In the genomic region with DNA sequence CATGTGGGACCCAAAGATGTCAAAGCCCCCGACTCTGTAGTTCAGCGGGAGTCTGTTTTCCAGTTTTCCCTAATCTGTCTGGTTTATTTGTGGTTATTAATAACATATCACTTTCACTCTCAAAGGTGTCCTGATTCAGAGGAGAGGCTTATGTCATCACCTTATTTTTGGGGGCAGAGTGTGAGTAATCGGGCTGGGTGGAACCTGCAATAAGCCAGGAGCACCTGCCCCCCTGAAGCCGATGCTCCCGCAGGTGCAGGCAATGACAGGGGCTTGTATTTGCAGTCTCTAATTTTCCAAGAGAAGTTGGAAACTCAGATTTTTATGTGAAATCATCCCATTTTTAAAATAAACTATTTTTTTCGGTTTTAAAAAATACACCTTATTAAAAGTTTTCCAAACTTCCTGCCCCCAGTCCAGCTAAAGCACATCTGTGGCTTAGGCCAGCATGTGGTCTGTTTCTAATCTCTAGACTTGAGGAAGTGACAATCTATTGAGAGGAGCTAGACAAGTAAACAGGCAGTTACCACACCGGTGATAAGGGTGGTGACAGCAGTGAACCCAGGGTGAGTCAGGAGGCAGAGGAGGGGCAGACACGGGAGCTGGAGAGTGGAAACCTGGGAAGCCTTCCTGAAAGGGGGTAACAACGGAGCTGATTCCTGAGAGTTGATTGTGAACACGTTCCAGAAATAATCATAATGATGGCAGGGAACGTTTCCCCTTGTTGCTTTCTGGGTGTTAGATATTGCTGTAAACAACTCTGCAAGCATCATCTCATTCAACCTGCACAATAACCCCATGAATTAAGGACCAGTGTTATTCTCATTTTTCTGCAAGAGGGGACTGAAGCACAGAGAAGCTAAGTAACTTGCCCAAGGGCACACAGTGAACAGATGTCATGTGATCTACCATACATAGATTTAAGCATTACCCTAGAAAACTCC, we compare ENCODE assay signal across 8 cellular contexts. TPM values are rescaled to one million over a fixed set of nuclear protein-coding genes. Genes with fewer than 3 reads are reported as not detected.
A peak's percentile ranks its signal among the peaks of the same experiment; 100 is the strongest.
DNase-seq lines count a peak whose midpoint lies in the region; ATAC-seq and TF ChIP-seq lines count a peak whose summit lies in the region.

No MANE protein-coding gene starts in this region.

- H4K20me1 ChIP-seq in PC-3 (ENCODE audit: low read length) (no peaks in the 10 kb centered on the region), mammary epithelial cell (ENCODE audit: insufficient read depth, low read length) (no peaks in the 10 kb centered on the region)

- dilution Hi-C loops in mammary epithelial cell (cut with HindIII; ENCODE audit: low sequenced_read_pairs), result no loop called here

- peak; percentile 47 for ATAC-seq in HG02973 (IDR thresholded peaks at IDR 0.05; ENCODE audit: unreplicated experiment)
- ATAC-seq in PC-3, result peak; percentile 57

- 80% methylated on average over 10 of the region's 11 CpGs for WGBS in mammary epithelial cell (ENCODE audit: low coverage, missing lambda C conversion rate)

- peaks cover 58% of the 10 kb centered on the region for H3K4me1 ChIP-seq in PC-3 (ENCODE audit: insufficient read depth, low read length)
- H3K4me1 ChIP-seq in mammary epithelial cell (ENCODE audit: insufficient read depth, low read length), result peaks cover 69% of the 10 kb centered on the region

- no peak overlapping the region for H2AFZ ChIP-seq in PC-3 (ENCODE audit: low read length)
- no peak overlapping the region for H2AFZ ChIP-seq in mammary epithelial cell (ENCODE audit: low read depth, low read length)

- no peak for DNase-seq in activated naive CD8-positive, alpha-beta T cell treated with anti-CD3 and anti-CD28 coated beads for 36 hours
- DNase-seq in PC-3 (peak; percentile 75), mammary epithelial cell (peak; percentile 67), mucosa of gallbladder (ENCODE audit: low spot score) (peak; percentile 77), coronary artery (ENCODE audit: low spot score) (no peak), DMS 273 treated with DMSO at 0.1 percent for 48 hours (lab: John Stamatoyannopoulos, UW) (no peak)

- TF ChIP-seq CTCF in PC-3 (conservative IDR thresholded peaks at IDR 0.05; ENCODE audit: low read depth, low read length) (no peak), mammary epithelial cell (conservative IDR thresholded peaks at IDR 0.05 in 1 of 2, IDR thresholded peaks at IDR 0.05 in 1 of 2; ENCODE audit: extremely low read depth in 1 of 2, insufficient read depth in 1 of 2, low read depth in 1 of 2, low read length in 2 of 2) (no peak), coronary artery (IDR thresholded peaks at IDR 0.05) (no peak)

- no peaks in the 10 kb centered on the region for H3K27me3 Mint-ChIP-seq in activated naive CD8-positive, alpha-beta T cell
- peaks cover 11% of the 10 kb centered on the region for H3K27me3 Mint-ChIP-seq in activated naive CD8-positive, alpha-beta T cell treated with anti-CD3 and anti-CD28 coated beads for 36 hours

- H3K9ac ChIP-seq in PC-3 (ENCODE audit: low read length) (peak overlapping the region; percentile 48), mammary epithelial cell (ENCODE audit: insufficient read depth, low read length) (no peak overlapping the region)

- H3K9me3 ChIP-seq in PC-3 (ENCODE audit: low read length), result no peaks in the 10 kb centered on the region
- H3K9me3 ChIP-seq in mammary epithelial cell (replicated peaks; ENCODE audit: insufficient read depth, low read length), result no peaks in the 10 kb centered on the region

- no peaks in the 10 kb centered on the region for H3K36me3 ChIP-seq in PC-3 (ENCODE audit: low read depth, low read length)
- no peaks in the 10 kb centered on the region for H3K36me3 ChIP-seq in mammary epithelial cell (ENCODE audit: insufficient read depth, low read length)

- peak overlapping the region; percentile 11 for H3K27ac Mint-ChIP-seq in activated naive CD8-positive, alpha-beta T cell
- H3K27ac Mint-ChIP-seq in activated naive CD8-positive, alpha-beta T cell treated with anti-CD3 and anti-CD28 coated beads for 36 hours, result no peak overlapping the region

- H3K79me2 ChIP-seq in PC-3 (ENCODE audit: low read length) (no peaks in the 10 kb centered on the region), mammary epithelial cell (ENCODE audit: insufficient read depth, low read length) (no peaks in the 10 kb centered on the region)

- intact Hi-C loops in PC-3 (cut with micrococcal nuclease) (no loop called here), mammary epithelial cell (cut with micrococcal nuclease) (no loop called here)

- H3K4me1 Mint-ChIP-seq in activated naive CD8-positive, alpha-beta T cell (ENCODE audit: low read depth), result peaks cover 56% of the 10 kb centered on the region
- peaks cover 65% of the 10 kb centered on the region for H3K4me1 Mint-ChIP-seq in activated naive CD8-positive, alpha-beta T cell treated with anti-CD3 and anti-CD28 coated beads for 36 hours

- no peaks in the 10 kb centered on the region for H3K27me3 ChIP-seq in PC-3 (ENCODE audit: low read length)
- no peaks in the 10 kb centered on the region for H3K27me3 ChIP-seq in mammary epithelial cell (ENCODE audit: insufficient read depth, low read length)

- CTCF ChIA-PET in PC-3 (lab: Charles Lee) (no interaction called here), mammary epithelial cell (lab: Charles Lee; ENCODE audit: low non-redundant PET) (no interaction called here)

- POLR2A ChIA-PET in PC-3 (lab: Charles Lee; ENCODE audit: unreplicated experiment), result interaction anchor here (1.0 kb wide), 1 partner anchor 21 kb away, joined by 5 read pairs; no protein-coding TSS in a partner anchor

- H3K9me3 Mint-ChIP-seq in activated naive CD8-positive, alpha-beta T cell (ENCODE audit: low read depth), result no peaks in the 10 kb centered on the region
- H3K9me3 Mint-ChIP-seq in activated naive CD8-positive, alpha-beta T cell treated with anti-CD3 and anti-CD28 coated beads for 36 hours, result no peaks in the 10 kb centered on the region

- H3K27ac ChIP-seq in PC-3 (ENCODE audit: low read length) (peak overlapping the region; percentile 71), mammary epithelial cell (ENCODE audit: insufficient read depth, low read depth, low read length) (peak overlapping the region; percentile 17), coronary artery (peak overlapping the region in 1 of 2 donors; percentile 41)

- H3K4me3 ChIP-seq in PC-3 (ENCODE audit: low read length) (no peak overlapping the region), mammary epithelial cell (replicated peaks in 1 of 3; ENCODE audit: insufficient read depth in 1 of 3, low read depth in 2 of 3, low read length in 3 of 3) (no peak overlapping the region), coronary artery (no peak overlapping the region)

- H3K4me2 ChIP-seq in PC-3 (ENCODE audit: low read length), result peak overlapping the region; percentile 50
- no peak overlapping the region for H3K4me2 ChIP-seq in mammary epithelial cell (ENCODE audit: insufficient read depth, low read depth, low read length)

- in situ Hi-C loops in mammary epithelial cell (cut with MboI; ENCODE audit: low sequenced_read_pairs in 2 of 2), result no loop called here

- no peaks in the 10 kb centered on the region for H3F3A ChIP-seq in PC-3 (ENCODE audit: low read length, unreplicated experiment)

- H3K4me3 Mint-ChIP-seq in activated naive CD8-positive, alpha-beta T cell, result peak overlapping the region; percentile 27
- no peak overlapping the region for H3K4me3 Mint-ChIP-seq in activated naive CD8-positive, alpha-beta T cell treated with anti-CD3 and anti-CD28 coated beads for 36 hours

- no peaks in the 10 kb centered on the region for H3K9me2 ChIP-seq in PC-3 (replicated peaks; ENCODE audit: low read length)

- H3K36me3 Mint-ChIP-seq in activated naive CD8-positive, alpha-beta T cell, result no peaks in the 10 kb centered on the region
- H3K36me3 Mint-ChIP-seq in activated naive CD8-positive, alpha-beta T cell treated with anti-CD3 and anti-CD28 coated beads for 36 hours, result no peaks in the 10 kb centered on the region

- BruUV-seq in PC-3 (replicated peaks; lab: Mats Ljungman, UMichigan), result no TSS peak
- BruUV-seq in mammary epithelial cell (replicated peaks; lab: Mats Ljungman, UMichigan), result no TSS peak

RNA-seq across cellular contexts. Expression of gene BHLHE40, which starts 37.3 kb away (rescaled TPM):
- total RNA-seq in activated naive CD8-positive, alpha-beta T cell treated with anti-CD3 and anti-CD28 coated beads for 36 hours, result 100 to 1,000 TPM; 292 to 294 TPM
- total RNA-seq in PC-3 (2014; rRNA removed) (255 and 256 TPM in 2 replicates), mammary epithelial cell (10 to 100 TPM; 61.7 to 78.7 TPM), mucosa of gallbladder (56.5 TPM)
- polyA plus RNA-seq in mammary epithelial cell, result 40.8 TPM
- 105 TPM for polyA minus RNA-seq in mammary epithelial cell

Comparison
In these comparisons a context has a peak if more than half of its experiments do, and no peak if none do; other contexts are left out.
1. DNase-seq: peak in PC-3 (single experiment), mammary epithelial cell (single experiment) and mucosa of gallbladder (single experiment); none in activated naive CD8-positive, alpha-beta T cell treated with anti-CD3 and anti-CD28 coated beads for 36 hours (single experiment), coronary artery (single experiment) and DMS 273 treated with DMSO at 0.1 percent for 48 hours (single experiment).